ENCODE assay signal across 11 cellular contexts in the genomic region with DNA sequence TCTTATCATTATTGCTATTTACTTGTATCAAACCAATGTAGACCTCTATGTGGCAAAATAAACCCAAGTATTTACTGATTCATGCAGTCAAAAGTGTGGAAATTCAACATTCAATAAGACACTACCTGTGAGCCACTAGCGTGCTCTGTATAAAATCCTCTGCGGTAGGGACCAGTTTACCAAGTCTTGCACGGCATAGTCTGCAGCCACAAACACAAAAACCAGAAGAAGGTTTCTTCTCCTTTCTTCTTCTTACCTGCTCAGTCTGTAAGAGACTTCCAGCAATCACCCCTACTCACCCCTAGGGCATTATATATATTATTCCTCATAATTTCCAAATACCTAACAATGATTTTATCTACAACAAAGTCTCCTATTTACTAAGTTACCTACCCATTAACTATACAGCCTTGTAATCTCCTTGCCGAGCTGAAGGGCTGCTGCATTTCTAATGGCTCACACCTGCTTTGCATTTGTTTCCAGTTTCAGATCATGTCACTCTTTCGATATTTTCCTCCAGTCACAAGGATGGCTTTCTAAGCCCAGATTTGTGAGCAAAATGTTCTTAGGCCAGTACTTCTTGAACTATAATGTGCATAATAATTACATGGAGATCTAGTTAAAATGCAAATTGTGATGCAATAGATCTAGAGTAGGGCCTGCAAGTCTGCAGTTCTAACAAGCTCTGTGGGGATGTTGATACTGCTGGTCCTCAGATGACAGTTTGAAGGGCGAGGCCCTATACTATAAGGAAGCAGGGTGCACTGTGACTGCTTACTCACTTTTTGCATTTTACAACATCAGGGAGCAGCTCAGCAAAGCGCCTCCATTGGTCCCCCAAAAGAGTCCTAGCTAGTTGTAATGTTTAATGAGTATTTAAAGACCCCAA.
DNase-seq lines count a peak whose midpoint lies in the region; ATAC-seq lines count a peak whose summit lies in the region.
"Had no signal": no experiment of that assay in that cellular context is flagged by ENCODE, and none has a peak within 500 bp of the region (broad histone marks: within the 10 kb centered on the region; RNA-seq: fewer than 3 reads in every experiment).

No MANE protein-coding gene starts in this region.

- no peaks in the 10 kb centered on the region for H3K27me3 ChIP-seq in HAP-1 (ENCODE audit: low read depth)

- no peaks in the 10 kb centered on the region for H3K9me3 ChIP-seq in HAP-1

- peak; percentile 99 for ATAC-seq in GM18873 (IDR thresholded peaks at IDR 0.05; ENCODE audit: low FRiP score, unreplicated experiment)
- ATAC-seq in GM21723 (IDR thresholded peaks at IDR 0.05; ENCODE audit: unreplicated experiment) = peak; percentile 98
- ATAC-seq in HG03175 (IDR thresholded peaks at IDR 0.05; ENCODE audit: unreplicated experiment) = peak; percentile 97

- H3K4me1 ChIP-seq in HAP-1 = no peaks in the 10 kb centered on the region

- DNase-seq in germinal center (ENCODE audit: low spot score) (peak; percentile 23), NCI-H146 (lab: John Stamatoyannopoulos, UW) (no peak), Ammon's horn (ENCODE audit: low spot score) (no peak), HAP-1 (ENCODE audit: low spot score in 2 of 2) (no peak), NCI-H1105 (lab: John Stamatoyannopoulos, UW) (no peak)
- DNase-seq: activated effector memory CD4-positive, alpha-beta T cell treated with Interleukin-2 at 50 U/mL for 16 hours; CD4-positive, alpha-beta memory T cell; cortex of kidney had no signal

- no peak overlapping the region for H3K4me3 ChIP-seq in HAP-1

- H3K36me3 ChIP-seq in HAP-1 (replicated peaks) = no peaks in the 10 kb centered on the region

- in situ Hi-C loops in HAP-1 (cut with MboI; ENCODE audit: low sequenced_read_pairs) = no loop called here
